Comparison of ENCODE assay signal across 20 cellular contexts in the genomic region with DNA sequence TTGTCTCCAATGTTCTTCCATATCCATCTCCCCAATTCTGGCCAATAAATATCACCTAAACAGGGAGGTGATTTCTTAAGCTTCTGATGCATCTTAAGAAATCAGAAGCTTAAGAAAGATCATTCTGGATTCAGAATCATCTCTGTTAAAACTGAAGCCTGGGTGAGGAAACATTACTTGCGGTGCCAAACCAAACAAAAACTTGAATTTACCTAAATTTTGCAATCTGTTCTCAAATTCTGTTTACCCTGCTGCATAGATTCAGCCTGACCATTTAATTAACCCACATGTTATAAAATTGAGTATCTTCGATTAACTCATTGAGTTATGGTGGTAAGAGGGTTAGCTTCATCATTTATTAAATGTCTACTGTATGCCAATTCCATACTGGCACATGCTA.
A peak's percentile ranks its signal among the peaks of the same experiment; 100 is the strongest.
DNase-seq lines count a peak whose midpoint lies in the region; ATAC-seq and TF ChIP-seq lines count a peak whose summit lies in the region.
"Had no signal": no experiment of that assay in that cellular context is flagged by ENCODE, and none has a peak within 500 bp of the region (broad histone marks: within the 10 kb centered on the region; RNA-seq: fewer than 3 reads in every experiment).

No MANE protein-coding gene starts in this region.

- TF ChIP-seq CTCF in MCF 10A (IDR thresholded peaks at IDR 0.05; ENCODE audit: unreplicated experiment), result no peak
- TF ChIP-seq CTCF in mammary epithelial cell (conservative IDR thresholded peaks at IDR 0.05 in 1 of 2, IDR thresholded peaks at IDR 0.05 in 1 of 2; ENCODE audit: extremely low read depth in 1 of 2, insufficient read depth in 1 of 2, low read depth in 1 of 2, low read length in 2 of 2), result no peak
- no peak for TF ChIP-seq CTCF in right lobe of liver (IDR thresholded peaks at IDR 0.05)
- no peak for TF ChIP-seq CTCF in lower leg skin (IDR thresholded peaks at IDR 0.05)

- H3K27ac Mint-ChIP-seq in MCF 10A (ENCODE audit: low read depth, unreplicated experiment), result no peak overlapping the region

- CTCF ChIA-PET in MCF 10A (lab: Yijun Ruan, JAX), result no interaction called here
- CTCF ChIA-PET in mammary epithelial cell (lab: Charles Lee; ENCODE audit: low non-redundant PET), result no interaction called here

- H3K27ac ChIP-seq in mammary epithelial cell (ENCODE audit: insufficient read depth, low read depth, low read length), result no peak overlapping the region
- H3K27ac ChIP-seq in epithelial cell of prostate, result peak overlapping the region; percentile 53
- H3K27ac ChIP-seq in right lobe of liver, result peak overlapping the region in 2 of 3 donors; percentile 54 to 59
- H3K27ac ChIP-seq: 22Rv1 had no signal

- intact Hi-C loops in MCF 10A (cut with micrococcal nuclease), result no loop called here
- intact Hi-C loops in mammary epithelial cell (cut with micrococcal nuclease), result no loop called here
- intact Hi-C loops in right lobe of liver (cut with DNase I), result no loop called here
- intact Hi-C loops in lower leg skin (cut with DNase I; ENCODE audit: low total_unique reads), result no loop called here

- no peak overlapping the region for H3K9ac ChIP-seq in mammary epithelial cell (ENCODE audit: insufficient read depth, low read length)

- in situ Hi-C loops in mammary epithelial cell (cut with MboI; ENCODE audit: low sequenced_read_pairs in 2 of 2), result no loop called here

- POLR2A ChIA-PET in MCF 10A (lab: Yijun Ruan, JAX), result interaction anchor here (1.4 kb wide), 1 partner anchor 12 kb away, joined by 3 read pairs; no protein-coding TSS in a partner anchor

- no peaks in the 10 kb centered on the region for H4K20me1 ChIP-seq in mammary epithelial cell (ENCODE audit: insufficient read depth, low read length)

- 71% methylated on average over 2 of the region's 2 CpGs for WGBS in mammary epithelial cell (ENCODE audit: low coverage, missing lambda C conversion rate)
- 36% methylated on average over 2 of the region's 2 CpGs for WGBS in right lobe of liver (ENCODE audit: insufficient coverage, low coverage, low lambda C conversion rate, missing lambda C conversion rate)
- WGBS in lower leg skin, 2 donors, result 92 to 97% methylated on average over 2 of the region's 2 CpGs

- peaks cover 19% of the 10 kb centered on the region for H3K4me1 Mint-ChIP-seq in MCF 10A (ENCODE audit: insufficient read depth, unreplicated experiment)

- H3K9me3 ChIP-seq in mammary epithelial cell (replicated peaks; ENCODE audit: insufficient read depth, low read length) (no peaks in the 10 kb centered on the region), right lobe of liver (no peaks in the 10 kb centered on the region)
- H3K9me3 ChIP-seq: MG63 had no signal

- H3K4me3 Mint-ChIP-seq in MCF 10A (ENCODE audit: unreplicated experiment), result peak overlapping the region; percentile 17

- BruUV-seq in MCF 10A (replicated peaks; lab: Mats Ljungman, UMichigan) (no TSS peak), mammary epithelial cell (replicated peaks; lab: Mats Ljungman, UMichigan) (no TSS peak)

- ATAC-seq in right lobe of liver, result peak; percentile 69 to 92 (median 88)

- DNase-seq in MCF 10A (ENCODE audit: unreplicated experiment) (peak; percentile 48), mammary epithelial cell (no peak), epithelial cell of prostate (ENCODE audit: low read depth, low spot score) (no peak), right lobe of liver (no peak), islet precursor cell (no peak), NCI-H2107 (lab: John Stamatoyannopoulos, UW) (no peak), lower leg skin (ENCODE audit: low spot score in 2 of 2) (no peak)
- DNase-seq: ACHN, Calu3, DND-41, KBM-7, MG63, NCI-H1694, NCI-H2029 treated with DMSO at 0.1 percent for 48 hours, NCI-H2227 treated with DMSO at 0.1 percent for 48 hours, NCI-H510A, NCI-H69, RPMI8226, SHP77 had no signal

- H2AFZ ChIP-seq in mammary epithelial cell (ENCODE audit: low read depth, low read length), result no peak overlapping the region

- H3K36me3 ChIP-seq in mammary epithelial cell (ENCODE audit: insufficient read depth, low read length) (no peaks in the 10 kb centered on the region), right lobe of liver (no peaks in the 10 kb centered on the region)
- H3K36me3 ChIP-seq: MG63 had no signal

- H3K9me3 Mint-ChIP-seq in MCF 10A (ENCODE audit: unreplicated experiment), result no peaks in the 10 kb centered on the region

- H3K79me2 ChIP-seq in mammary epithelial cell (ENCODE audit: insufficient read depth, low read length), result no peaks in the 10 kb centered on the region

- no peak overlapping the region for H3K4me3 ChIP-seq in mammary epithelial cell (replicated peaks in 1 of 3; ENCODE audit: insufficient read depth in 1 of 3, low read depth in 2 of 3, low read length in 3 of 3)
- H3K4me3 ChIP-seq in right lobe of liver, result no peak overlapping the region
- H3K4me3 ChIP-seq in lower leg skin (ENCODE audit: low read depth, poor library complexity, severe bottlenecking), result no peak overlapping the region
- H3K4me3 ChIP-seq: MG63 had no signal

- H3K4me1 ChIP-seq in mammary epithelial cell (ENCODE audit: insufficient read depth, low read length) (no peaks in the 10 kb centered on the region), right lobe of liver (peaks cover 0 to 24% (median 0%) of the 10 kb centered on the region in 4 donors)

- TF ChIP-seq POLR2A in right lobe of liver (IDR thresholded peaks at IDR 0.05) (no peak), lower leg skin (IDR thresholded peaks at IDR 0.05) (no peak)

- dilution Hi-C loops in mammary epithelial cell (cut with HindIII; ENCODE audit: low sequenced_read_pairs), result no loop called here

- H3K27me3 Mint-ChIP-seq in MCF 10A (ENCODE audit: insufficient read depth, unreplicated experiment), result no peaks in the 10 kb centered on the region

- no peak overlapping the region for H3K4me2 ChIP-seq in mammary epithelial cell (ENCODE audit: insufficient read depth, low read depth, low read length)

- H3K27me3 ChIP-seq in mammary epithelial cell (ENCODE audit: insufficient read depth, low read length) (no peaks in the 10 kb centered on the region), right lobe of liver (no peaks in the 10 kb centered on the region)
- H3K27me3 ChIP-seq: MG63 had no signal

- H3K36me3 Mint-ChIP-seq in MCF 10A (ENCODE audit: insufficient read depth, unreplicated experiment), result no peaks in the 10 kb centered on the region
